Comparison of ENCODE assay signal across 1 cellular context in the genomic region with DNA sequence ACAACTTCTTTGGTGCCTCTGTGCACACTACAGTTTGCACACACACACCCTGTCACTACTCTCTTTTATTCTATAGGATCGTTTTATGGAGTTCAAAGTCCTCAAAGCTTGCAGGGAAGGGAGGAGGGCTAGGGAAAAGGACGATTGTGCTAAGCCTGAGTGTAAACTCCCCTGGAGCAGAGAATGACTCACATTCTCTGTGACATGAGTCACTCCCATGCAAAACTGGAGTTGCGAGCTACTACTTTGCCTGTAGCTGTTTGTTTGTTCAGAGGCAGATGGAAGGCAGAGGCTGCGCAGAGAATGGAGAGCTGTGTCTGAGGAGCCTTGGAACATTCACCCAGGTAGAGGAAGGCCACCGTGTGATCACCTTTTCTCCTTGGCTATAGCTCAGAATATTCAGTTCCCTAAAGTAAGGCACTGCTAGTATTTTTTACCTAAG.
TF ChIP-seq lines count a peak whose summit lies in the region.

No MANE protein-coding gene starts in this region.

TF ChIP-seq in HepG2, 621 proteins besides CTCF, POLR2A, EP300 and RAD21 (continued from another document and continues in another):
- TF ChIP-seq NFIB (CRISPR knock-in tag; IDR thresholded peaks at IDR 0.05; ENCODE audit: borderline replicate concordance) (no peak), WIZ (CRISPR knock-in tag; IDR thresholded peaks at IDR 0.05) (no peak), ZSCAN29 (CRISPR knock-in tag; conservative IDR thresholded peaks at IDR 0.05) (no peak), ZNF761 (CRISPR knock-in tag; conservative IDR thresholded peaks at IDR 0.05) (no peak), ATF2 (CRISPR knock-in tag; IDR thresholded peaks at IDR 0.05) (peak; percentile 73), CHD2 (IDR thresholded peaks at IDR 0.05; ENCODE audit: low read depth, low read length) (no peak), ZNF503 (CRISPR knock-in tag; IDR thresholded peaks at IDR 0.05) (peak; percentile 42; the same call in 1 of the 2 replicates), ZNF318 (CRISPR knock-in tag; IDR thresholded peaks at IDR 0.05) (no peak), ZKSCAN8 (CRISPR knock-in tag; IDR thresholded peaks at IDR 0.05; ENCODE audit: borderline replicate concordance) (peak; percentile 48; the same call in 1 of the 2 replicates), FIP1L1 (IDR thresholded peaks at IDR 0.05; ENCODE audit: borderline replicate concordance, insufficient read depth, low read depth, low read length) (no peak), NCOA5 (CRISPR knock-in tag; IDR thresholded peaks at IDR 0.05) (no peak), ZNF224 (CRISPR knock-in tag; IDR thresholded peaks at IDR 0.05) (no peak), ZNF253 (CRISPR knock-in tag; IDR thresholded peaks at IDR 0.05; ENCODE audit: borderline replicate concordance) (no peak), ZNF205 (CRISPR knock-in tag; IDR thresholded peaks at IDR 0.05) (0 out of 2 replicates have a peak, but pooled peaks have one; percentile 36), PHF5A (CRISPR knock-in tag; IDR thresholded peaks at IDR 0.05; ENCODE audit: low read depth, unreplicated experiment) (no peak), SPEN (CRISPR knock-in tag; IDR thresholded peaks at IDR 0.05; ENCODE audit: low read depth) (peak; percentile 66; the same call in 1 of the 2 replicates), RORA (CRISPR knock-in tag; IDR thresholded peaks at IDR 0.05) (no peak), ZNF589 (CRISPR knock-in tag; conservative IDR thresholded peaks at IDR 0.05) (no peak), SOX6 (IDR thresholded peaks at IDR 0.05) (no peak), SOX6 (CRISPR knock-in tag; IDR thresholded peaks at IDR 0.05) (peak; percentile 82), NFE2L1 (CRISPR knock-in tag; IDR thresholded peaks at IDR 0.05; ENCODE audit: borderline replicate concordance) (no peak), ZNF292 (CRISPR knock-in tag; IDR thresholded peaks at IDR 0.05; ENCODE audit: borderline replicate concordance, low read depth) (peak; percentile 68; the same call in 1 of the 2 replicates), NFE2 (CRISPR knock-in tag; IDR thresholded peaks at IDR 0.05) (no peak), ZNF674 (CRISPR knock-in tag; IDR thresholded peaks at IDR 0.05; ENCODE audit: low read depth) (no peak), NAIF1 (CRISPR knock-in tag; IDR thresholded peaks at IDR 0.05; ENCODE audit: borderline replicate concordance) (no peak), ZNF235 (CRISPR knock-in tag; IDR thresholded peaks at IDR 0.05; ENCODE audit: borderline replicate concordance) (no peak), KDM2A (CRISPR knock-in tag; IDR thresholded peaks at IDR 0.05; ENCODE audit: borderline replicate concordance, low read depth) (peak; percentile 55), TP53 (CRISPR knock-in tag; conservative IDR thresholded peaks at IDR 0.05) (no peak)
- TF ChIP-seq, protein P1, sequence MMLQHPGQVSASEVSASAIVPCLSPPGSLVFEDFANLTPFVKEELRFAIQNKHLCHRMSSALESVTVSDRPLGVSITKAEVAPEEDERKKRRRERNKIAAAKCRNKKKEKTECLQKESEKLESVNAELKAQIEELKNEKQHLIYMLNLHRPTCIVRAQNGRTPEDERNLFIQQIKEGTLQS (CRISPR knock-in tag; IDR thresholded peaks at IDR 0.05), result peak; percentile 97
- TF ChIP-seq, protein P2, sequence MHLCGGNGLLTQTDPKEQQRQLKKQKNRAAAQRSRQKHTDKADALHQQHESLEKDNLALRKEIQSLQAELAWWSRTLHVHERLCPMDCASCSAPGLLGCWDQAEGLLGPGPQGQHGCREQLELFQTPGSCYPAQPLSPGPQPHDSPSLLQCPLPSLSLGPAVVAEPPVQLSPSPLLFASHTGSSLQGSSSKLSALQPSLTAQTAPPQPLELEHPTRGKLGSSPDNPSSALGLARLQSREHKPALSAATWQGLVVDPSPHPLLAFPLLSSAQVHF (CRISPR knock-in tag; IDR thresholded peaks at IDR 0.05), result no peak
- TF ChIP-seq, protein P3, sequence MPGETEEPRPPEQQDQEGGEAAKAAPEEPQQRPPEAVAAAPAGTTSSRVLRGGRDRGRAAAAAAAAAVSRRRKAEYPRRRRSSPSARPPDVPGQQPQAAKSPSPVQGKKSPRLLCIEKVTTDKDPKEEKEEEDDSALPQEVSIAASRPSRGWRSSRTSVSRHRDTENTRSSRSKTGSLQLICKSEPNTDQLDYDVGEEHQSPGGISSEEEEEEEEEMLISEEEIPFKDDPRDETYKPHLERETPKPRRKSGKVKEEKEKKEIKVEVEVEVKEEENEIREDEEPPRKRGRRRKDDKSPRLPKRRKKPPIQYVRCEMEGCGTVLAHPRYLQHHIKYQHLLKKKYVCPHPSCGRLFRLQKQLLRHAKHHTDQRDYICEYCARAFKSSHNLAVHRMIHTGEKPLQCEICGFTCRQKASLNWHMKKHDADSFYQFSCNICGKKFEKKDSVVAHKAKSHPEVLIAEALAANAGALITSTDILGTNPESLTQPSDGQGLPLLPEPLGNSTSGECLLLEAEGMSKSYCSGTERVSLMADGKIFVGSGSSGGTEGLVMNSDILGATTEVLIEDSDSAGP (CRISPR knock-in tag; IDR thresholded peaks at IDR 0.05; ENCODE audit: borderline replicate concordance), result no peak
- TF ChIP-seq, protein P4, sequence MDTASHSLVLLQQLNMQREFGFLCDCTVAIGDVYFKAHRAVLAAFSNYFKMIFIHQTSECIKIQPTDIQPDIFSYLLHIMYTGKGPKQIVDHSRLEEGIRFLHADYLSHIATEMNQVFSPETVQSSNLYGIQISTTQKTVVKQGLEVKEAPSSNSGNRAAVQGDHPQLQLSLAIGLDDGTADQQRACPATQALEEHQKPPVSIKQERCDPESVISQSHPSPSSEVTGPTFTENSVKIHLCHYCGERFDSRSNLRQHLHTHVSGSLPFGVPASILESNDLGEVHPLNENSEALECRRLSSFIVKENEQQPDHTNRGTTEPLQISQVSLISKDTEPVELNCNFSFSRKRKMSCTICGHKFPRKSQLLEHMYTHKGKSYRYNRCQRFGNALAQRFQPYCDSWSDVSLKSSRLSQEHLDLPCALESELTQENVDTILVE (CRISPR knock-in tag; IDR thresholded peaks at IDR 0.05), result 0 out of 2 replicates have a peak, but pooled peaks have one; percentile 26
- TF ChIP-seq, protein P5, sequence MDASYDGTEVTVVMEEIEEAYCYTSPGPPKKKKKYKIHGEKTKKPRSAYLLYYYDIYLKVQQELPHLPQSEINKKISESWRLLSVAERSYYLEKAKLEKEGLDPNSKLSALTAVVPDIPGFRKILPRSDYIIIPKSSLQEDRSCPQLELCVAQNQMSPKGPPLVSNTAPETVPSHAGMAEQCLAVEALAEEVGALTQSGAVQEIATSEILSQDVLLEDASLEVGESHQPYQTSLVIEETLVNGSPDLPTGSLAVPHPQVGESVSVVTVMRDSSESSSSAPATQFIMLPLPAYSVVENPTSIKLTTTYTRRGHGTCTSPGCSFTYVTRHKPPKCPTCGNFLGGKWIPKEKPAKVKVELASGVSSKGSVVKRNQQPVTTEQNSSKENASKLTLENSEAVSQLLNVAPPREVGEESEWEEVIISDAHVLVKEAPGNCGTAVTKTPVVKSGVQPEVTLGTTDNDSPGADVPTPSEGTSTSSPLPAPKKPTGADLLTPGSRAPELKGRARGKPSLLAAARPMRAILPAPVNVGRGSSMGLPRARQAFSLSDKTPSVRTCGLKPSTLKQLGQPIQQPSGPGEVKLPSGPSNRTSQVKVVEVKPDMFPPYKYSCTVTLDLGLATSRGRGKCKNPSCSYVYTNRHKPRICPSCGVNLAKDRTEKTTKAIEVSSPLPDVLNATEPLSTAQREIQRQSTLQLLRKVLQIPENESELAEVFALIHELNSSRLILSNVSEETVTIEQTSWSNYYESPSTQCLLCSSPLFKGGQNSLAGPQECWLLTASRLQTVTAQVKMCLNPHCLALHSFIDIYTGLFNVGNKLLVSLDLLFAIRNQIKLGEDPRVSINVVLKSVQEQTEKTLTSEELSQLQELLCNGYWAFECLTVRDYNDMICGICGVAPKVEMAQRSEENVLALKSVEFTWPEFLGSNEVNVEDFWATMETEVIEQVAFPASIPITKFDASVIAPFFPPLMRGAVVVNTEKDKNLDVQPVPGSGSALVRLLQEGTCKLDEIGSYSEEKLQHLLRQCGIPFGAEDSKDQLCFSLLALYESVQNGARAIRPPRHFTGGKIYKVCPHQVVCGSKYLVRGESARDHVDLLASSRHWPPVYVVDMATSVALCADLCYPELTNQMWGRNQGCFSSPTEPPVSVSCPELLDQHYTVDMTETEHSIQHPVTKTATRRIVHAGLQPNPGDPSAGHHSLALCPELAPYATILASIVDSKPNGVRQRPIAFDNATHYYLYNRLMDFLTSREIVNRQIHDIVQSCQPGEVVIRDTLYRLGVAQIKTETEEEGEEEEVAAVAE (CRISPR knock-in tag; IDR thresholded peaks at IDR 0.05; ENCODE audit: borderline replicate concordance), result 0 out of 2 replicates have a peak, but pooled peaks have one; percentile 42
- TF ChIP-seq, protein P6, sequence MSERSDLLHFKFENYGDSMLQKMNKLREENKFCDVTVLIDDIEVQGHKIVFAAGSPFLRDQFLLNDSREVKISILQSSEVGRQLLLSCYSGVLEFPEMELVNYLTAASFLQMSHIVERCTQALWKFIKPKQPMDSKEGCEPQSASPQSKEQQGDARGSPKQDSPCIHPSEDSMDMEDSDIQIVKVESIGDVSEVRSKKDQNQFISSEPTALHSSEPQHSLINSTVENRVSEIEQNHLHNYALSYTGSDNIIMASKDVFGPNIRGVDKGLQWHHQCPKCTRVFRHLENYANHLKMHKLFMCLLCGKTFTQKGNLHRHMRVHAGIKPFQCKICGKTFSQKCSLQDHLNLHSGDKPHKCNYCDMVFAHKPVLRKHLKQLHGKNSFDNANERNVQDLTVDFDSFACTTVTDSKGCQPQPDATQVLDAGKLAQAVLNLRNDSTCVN (CRISPR knock-in tag; IDR thresholded peaks at IDR 0.05; ENCODE audit: borderline replicate concordance), result peak; percentile 77; the same call in 1 of the 2 replicates
